ENCODE assay signal across 8 cellular contexts in the genomic region with DNA sequence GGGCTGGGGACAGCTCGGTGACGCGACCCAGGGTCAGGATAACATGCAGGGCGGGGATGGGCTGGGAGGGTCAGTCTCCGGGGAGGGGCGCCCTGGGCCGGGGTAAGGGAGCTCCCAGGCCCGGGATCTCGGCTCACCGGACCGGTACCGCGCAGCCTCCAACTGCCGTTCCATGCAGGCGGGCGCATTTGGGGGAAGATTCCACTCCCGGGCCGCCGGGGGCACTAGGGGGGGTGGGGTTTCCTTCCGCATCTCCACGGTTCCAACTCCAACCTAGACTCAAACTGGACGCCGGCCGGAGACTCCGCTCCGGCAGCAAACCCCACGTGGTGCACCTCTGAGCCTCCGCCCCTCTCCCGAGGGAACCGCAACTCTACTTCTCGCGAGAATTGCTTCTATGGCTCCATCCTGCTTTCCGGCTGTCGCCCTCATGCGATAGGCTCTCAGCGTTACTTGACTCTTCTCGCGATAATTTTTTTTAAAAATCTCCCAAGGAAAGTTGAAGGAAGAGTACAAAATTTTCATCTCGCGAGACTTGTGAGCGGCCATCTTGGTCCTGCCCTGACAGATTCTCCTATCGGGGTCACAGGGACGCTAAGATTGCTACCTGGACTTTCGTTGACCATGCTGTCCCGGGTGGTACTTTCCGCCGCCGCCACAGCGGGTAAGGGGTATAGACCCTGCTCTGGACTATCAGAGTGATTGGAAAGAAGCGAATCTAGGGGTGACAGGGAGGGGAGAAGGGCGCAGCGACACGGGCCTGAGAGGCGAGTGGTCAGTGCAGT. TPM values are rescaled to one million over a fixed set of nuclear protein-coding genes. Genes with fewer than 3 reads are reported as not detected.
A peak's percentile ranks its signal among the peaks of the same experiment; 100 is the strongest.
DNase-seq lines count a peak whose midpoint lies in the region; ATAC-seq lines count a peak whose summit lies in the region.

A gene with protein sequence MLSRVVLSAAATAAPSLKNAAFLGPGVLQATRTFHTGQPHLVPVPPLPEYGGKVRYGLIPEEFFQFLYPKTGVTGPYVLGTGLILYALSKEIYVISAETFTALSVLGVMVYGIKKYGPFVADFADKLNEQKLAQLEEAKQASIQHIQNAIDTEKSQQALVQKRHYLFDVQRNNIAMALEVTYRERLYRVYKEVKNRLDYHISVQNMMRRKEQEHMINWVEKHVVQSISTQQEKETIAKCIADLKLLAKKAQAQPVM (plus strand): TSS at position 547 of the 785 bp plus-strand sequence. CDS start 78 bp downstream, at position 625.
Gene WDR77, minus strand, starts transcription at position 339 of the 785 bp plus-strand sequence. Its CDS starts 87 bp downstream, at position 252.

- peak within 1 kb of the TSS; percentile 99 to 100 (median 100) for H3K4me3 Mint-ChIP-seq in IgD-negative memory B cell

- peaks cover 8% of the 10 kb centered on the region for H3K36me3 Mint-ChIP-seq in IgD-negative memory B cell

- peak within 1 kb of the TSS; percentile 93 to 99 (median 99) for H3K27ac Mint-ChIP-seq in IgD-negative memory B cell

- H3K4me1 Mint-ChIP-seq in IgD-negative memory B cell = peaks cover 41 to 53% (median 52%) of the 10 kb centered on the region in 3 donors

- no peaks in the 10 kb centered on the region for H3K27me3 Mint-ChIP-seq in IgD-negative memory B cell

- H3K9me3 Mint-ChIP-seq in IgD-negative memory B cell = no peaks in the 10 kb centered on the region

- DNase-seq in DMS 273 treated with DMSO at 0.1 percent for 48 hours (lab: John Stamatoyannopoulos, UW) = peak; percentile 98
- DNase-seq in OCI-M2 (lab: John Stamatoyannopoulos, UW; ENCODE audit: unreplicated experiment) = peak; percentile 82
- peak; percentile 80 for DNase-seq in activated T-cell treated with anti-CD3 and anti-CD28 coated beads for 4 hours
- DNase-seq in epidermal melanocyte (ENCODE audit: insufficient read length, low spot score) = peak; percentile 91
- peak; percentile 99 for DNase-seq in middle frontal gyrus (ENCODE audit: extremely low spot score, low spot score)
- peak; percentile 80 to 83 for DNase-seq in stimulated activated CD8-positive, alpha-beta memory T cell treated with anti-CD3 and anti-CD28 coated beads, Interleukin-2, amount 100 ng/mL, for 48 hours (ENCODE audit: low read depth in 2 of 2)

- ATAC-seq in GM21529 (IDR thresholded peaks at IDR 0.05; ENCODE audit: unreplicated experiment) = peak; percentile 95

RNA-seq across cellular contexts. Expression of the first gene that starts in this region (rescaled TPM):
- 390 TPM for polyA plus RNA-seq in IgD-negative memory B cell

RNA-seq across cellular contexts. Expression of gene WDR77, which starts in this region (rescaled TPM):
- polyA plus RNA-seq in IgD-negative memory B cell = 48.1 TPM

Comparison
In these comparisons a context has a peak if more than half of its experiments do, and no peak if none do; other contexts are left out.
1. Peak in every context shown above with its lines: DNase-seq and ATAC-seq.